25 cellular contexts compared by ENCODE assay signal in the genomic region with DNA sequence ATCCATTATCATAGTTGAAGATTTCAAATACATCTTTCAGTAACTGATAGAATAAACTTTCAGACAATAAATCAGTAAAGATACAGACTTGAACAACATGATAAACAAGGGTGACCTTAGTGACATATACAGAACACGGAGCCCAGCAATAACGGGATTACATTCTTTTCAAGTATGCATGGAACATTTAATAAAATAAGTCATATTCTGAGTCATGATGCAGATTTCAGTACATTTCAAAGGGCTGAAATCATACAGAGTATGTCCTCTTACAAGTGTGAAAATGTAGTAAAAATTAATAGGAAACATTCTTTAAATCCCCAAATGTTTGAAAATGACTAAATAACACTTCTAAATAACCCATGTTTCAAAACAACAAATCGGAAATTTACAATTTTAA. TPM values are rescaled to one million over a fixed set of nuclear protein-coding genes. Genes with fewer than 3 reads are reported as not detected.
DNase-seq lines count a peak whose midpoint lies in the region; ATAC-seq and TF ChIP-seq lines count a peak whose summit lies in the region.
"Had no signal": no experiment of that assay in that cellular context is flagged by ENCODE, and none has a peak within 500 bp of the region (broad histone marks: within the 10 kb centered on the region; RNA-seq: fewer than 3 reads in every experiment).

No MANE protein-coding gene starts in this region.

- CTCF ChIA-PET in mammary epithelial cell (lab: Charles Lee; ENCODE audit: low non-redundant PET), result no interaction called here

- BruUV-seq in mammary epithelial cell (replicated peaks; lab: Mats Ljungman, UMichigan), result no TSS peak

- dilution Hi-C loops in mammary epithelial cell (cut with HindIII; ENCODE audit: low sequenced_read_pairs), result no loop called here

- H3K4me2 ChIP-seq in mammary epithelial cell (ENCODE audit: insufficient read depth, low read depth, low read length), result no peak overlapping the region
- H3K4me2 ChIP-seq: hepatocyte had no signal

- H3K27me3 ChIP-seq in mammary epithelial cell (ENCODE audit: insufficient read depth, low read length) (peaks cover 1% of the 10 kb centered on the region), foreskin keratinocyte (no peaks in the 10 kb centered on the region)
- H3K27me3 ChIP-seq: gastrocnemius medialis, hepatocyte had no signal

- no peaks in the 10 kb centered on the region for H3K9me3 ChIP-seq in mammary epithelial cell (replicated peaks; ENCODE audit: insufficient read depth, low read length)
- H3K9me3 ChIP-seq: gastrocnemius medialis had no signal

- intact Hi-C loops in mammary epithelial cell (cut with micrococcal nuclease), result no loop called here
- intact Hi-C loops in left cardiac atrium (cut with DNase I), result no loop called here

- H3K9ac ChIP-seq in mammary epithelial cell (ENCODE audit: insufficient read depth, low read length), result no peak overlapping the region

- H3K27ac ChIP-seq in mammary epithelial cell (ENCODE audit: insufficient read depth, low read depth, low read length), result no peak overlapping the region
- no peak overlapping the region for H3K27ac ChIP-seq in foreskin keratinocyte
- H3K27ac ChIP-seq: C4-2B, gastrocnemius medialis, hepatocyte, HL-60, WERI-Rb-1 had no signal

- in situ Hi-C loops in mammary epithelial cell (cut with MboI; ENCODE audit: low sequenced_read_pairs in 2 of 2), result no loop called here

- H3K36me3 ChIP-seq in mammary epithelial cell (ENCODE audit: insufficient read depth, low read length), result no peaks in the 10 kb centered on the region
- H3K36me3 ChIP-seq: gastrocnemius medialis, WERI-Rb-1 had no signal

- H4K20me1 ChIP-seq in mammary epithelial cell (ENCODE audit: insufficient read depth, low read length), result no peaks in the 10 kb centered on the region

- H3K79me2 ChIP-seq in mammary epithelial cell (ENCODE audit: insufficient read depth, low read length), result no peaks in the 10 kb centered on the region
- H3K79me2 ChIP-seq: hepatocyte had no signal

- no peak overlapping the region for H2AFZ ChIP-seq in mammary epithelial cell (ENCODE audit: low read depth, low read length)
- H2AFZ ChIP-seq: hepatocyte had no signal

- 70% methylated on average over 3 of the region's 3 CpGs for WGBS in mammary epithelial cell (ENCODE audit: low coverage, missing lambda C conversion rate)

- H3K4me3 ChIP-seq in AG10803 (ENCODE audit: low read length), result no peak overlapping the region
- H3K4me3 ChIP-seq in mammary epithelial cell (replicated peaks in 1 of 3; ENCODE audit: insufficient read depth in 1 of 3, low read depth in 2 of 3, low read length in 3 of 3), result no peak overlapping the region
- H3K4me3 ChIP-seq: gastrocnemius medialis, hepatocyte had no signal

- DNase-seq in AG10803 (ENCODE audit: low read depth) (peak; percentile 26), M059J (ENCODE audit: low read depth) (peak; percentile 11), mammary epithelial cell (peak; percentile 8), foreskin keratinocyte (peak in 1 of 2 donors; percentile 72), left cardiac atrium (no peak), DMS53 (lab: John Stamatoyannopoulos, UW) (no peak)
- DNase-seq: activated naive CD4-positive, alpha-beta T cell treated with anti-CD3 and anti-CD28 coated beads, Interleukin-2, amount 50 U/mL, for 16 hours; anterior cingulate cortex; gastrocnemius medialis; left ventricle myocardium superior; midbrain; naive thymus-derived CD8-positive, alpha-beta T cell; NCI-H1105; NCI-H2029; stimulated activated CD4-positive, alpha-beta T cell treated with anti-CD3 and anti-CD28 coated beads, Interleukin-2, amount 100 ng/mL, for 48 hours; T-helper 9 cell; WERI-Rb-1 had no signal

- peak; percentile 90 for ATAC-seq in foreskin keratinocyte
- no peak for ATAC-seq in left cardiac atrium
- no peak for ATAC-seq in HG03354 (IDR thresholded peaks at IDR 0.05; ENCODE audit: poor library complexity, severe bottlenecking, unreplicated experiment)
- no peak for ATAC-seq in HG03025 (IDR thresholded peaks at IDR 0.05; ENCODE audit: low FRiP score, unreplicated experiment)
- ATAC-seq: gastrocnemius medialis; HepG2; left ventricle myocardium superior; naive thymus-derived CD8-positive, alpha-beta T cell; Right ventricle myocardium inferior; stimulated activated memory B cell treated with anti-CD40 and anti-IgM and Interleukin-4, amounts not matched to agents 10 μg/mL and 1 μg/mL and 100 μg/mL, for 72 hours had no signal

- no peak for TF ChIP-seq CTCF in AG10803 (conservative IDR thresholded peaks at IDR 0.05; ENCODE audit: low read length)
- TF ChIP-seq CTCF in mammary epithelial cell (conservative IDR thresholded peaks at IDR 0.05 in 1 of 2, IDR thresholded peaks at IDR 0.05 in 1 of 2; ENCODE audit: extremely low read depth in 1 of 2, insufficient read depth in 1 of 2, low read depth in 1 of 2, low read length in 2 of 2), result no peak
- no peak for TF ChIP-seq CTCF in foreskin keratinocyte (conservative IDR thresholded peaks at IDR 0.05)

- H3K4me1 ChIP-seq in mammary epithelial cell (ENCODE audit: insufficient read depth, low read length) (no peaks in the 10 kb centered on the region), foreskin keratinocyte (peaks cover 13% of the 10 kb centered on the region)
- H3K4me1 ChIP-seq: gastrocnemius medialis had no signal

RNA-seq across cellular contexts. Expression of a gene that starts 17.2 kb away (rescaled TPM):
- 0.67 and 0.71 TPM in 2 replicates for total RNA-seq in M059J (2014; rRNA removed; shearing (Covaris generic))
- total RNA-seq in mammary epithelial cell (10 to 100 TPM; 15.6 to 16.3 TPM), foreskin keratinocyte (6.3 and 6.4 TPM in 2 replicates), left cardiac atrium (1 to 10 TPM; 1.3 to 3.3 TPM)
- polyA plus RNA-seq in mammary epithelial cell (3.6 TPM), foreskin keratinocyte (2.5 and 3.0 TPM in 2 replicates)
- polyA minus RNA-seq in mammary epithelial cell, result 0.93 TPM
- total RNA-seq: HepG2 had no signal

Comparison
In these comparisons a context has a peak if more than half of its experiments do, and no peak if none do; other contexts are left out.
1. DNase-seq: peak in AG10803 (single experiment), M059J (single experiment) and mammary epithelial cell (single experiment); none in left cardiac atrium (single experiment) and DMS53 (single experiment).